ENCODE assay signal across 24 cellular contexts in genomic region chr7:77553123-77553522, GRCh38.
"Had no signal": no experiment of that assay in that cellular context is flagged by ENCODE, and none has a peak within 500 bp of the region (broad histone marks: within the 10 kb centered on the region; RNA-seq: fewer than 3 reads in every experiment).

No MANE protein-coding gene starts in this region.

- H3K4me1 ChIP-seq: prostate gland had no signal

- H3K27ac ChIP-seq: lower lobe of right lung, prostate gland, thoracic aorta, vagina had no signal

- H3K27ac Mint-ChIP-seq: activated CD4-positive, alpha-beta T cell treated with anti-CD3 and anti-CD28 coated beads, Interleukin-2, amount 10 ng/mL, durations not matched to agents 7 days and 5 days; activated CD8-positive, alpha-beta memory T cell treated with anti-CD3 and anti-CD28 coated beads, Interleukin-2, amount 10 ng/mL, durations not matched to agents 7 days and 5 days; activated CD8-positive, alpha-beta T cell treated with anti-CD3 and anti-CD28 coated beads for 36 hours; activated naive CD4-positive, alpha-beta T cell treated with anti-CD3 and anti-CD28 coated beads, Interleukin-2, amount 10 ng/mL, durations not matched to agents 7 days and 5 days; activated naive CD8-positive, alpha-beta T cell treated with anti-CD3 and anti-CD28 coated beads, Interleukin-2, amount 50 U/mL, for 24 hours; brain; naive thymus-derived CD4-positive, alpha-beta T cell had no signal

- ATAC-seq: activated CD4-positive, CD25-positive, alpha-beta regulatory T cell treated with anti-CD3 and anti-CD28 coated beads, Interleukin-2, amount 50 U/mL, for 24 hours; activated CD8-positive, alpha-beta memory T cell treated with anti-CD3 and anti-CD28 coated beads, Interleukin-2, amount 10 ng/mL, durations not matched to agents 7 days and 5 days; activated CD8-positive, alpha-beta T cell treated with anti-CD3 and anti-CD28 coated beads for 36 hours; activated naive CD8-positive, alpha-beta T cell treated with anti-CD3 and anti-CD28 coated beads, Interleukin-2, amount 50 U/mL, for 24 hours; left lobe of liver; lower lobe of right lung; naive thymus-derived CD4-positive, alpha-beta T cell had no signal

- H3K4me1 Mint-ChIP-seq: activated CD8-positive, alpha-beta memory T cell treated with anti-CD3 and anti-CD28 coated beads, Interleukin-2, amount 10 ng/mL, durations not matched to agents 7 days and 5 days; activated naive CD4-positive, alpha-beta T cell treated with anti-CD3 and anti-CD28 coated beads, Interleukin-2, amount 10 ng/mL, durations not matched to agents 7 days and 5 days had no signal

- H3K9me3 ChIP-seq: lower lobe of right lung, prostate gland, thoracic aorta, vagina had no signal

- DNase-seq: activated CD4-positive, alpha-beta T cell treated with anti-CD3 and anti-CD28 coated beads, Interleukin-2, amount 10 ng/mL, durations not matched to agents 7 days and 5 days; activated CD8-positive, alpha-beta memory T cell treated with anti-CD3 and anti-CD28 coated beads, Interleukin-2, amount 10 ng/mL, durations not matched to agents 7 days and 5 days; activated CD8-positive, alpha-beta T cell treated with anti-CD3 and anti-CD28 coated beads for 36 hours; activated effector memory CD4-positive, alpha-beta T cell treated with anti-CD3 and anti-CD28 coated beads, Interleukin-2, amount 50 U/mL, for 16 hours; activated naive CD4-positive, alpha-beta T cell treated with anti-CD3 and anti-CD28 coated beads, Interleukin-2, amount 10 ng/mL, durations not matched to agents 7 days and 5 days; activated naive CD8-positive, alpha-beta T cell treated with anti-CD3 and anti-CD28 coated beads, Interleukin-2, amount 50 U/mL, for 24 hours; activated T-cell treated with anti-CD3 and anti-CD28 coated beads for 4 hours; anterior cingulate cortex; effector CD8-positive, alpha-beta T cell; foreskin melanocyte; lower lobe of right lung; naive thymus-derived CD4-positive, alpha-beta T cell; spleen; stimulated activated CD4-positive, alpha-beta T cell treated with anti-CD3 and anti-CD28 coated beads, Interleukin-4, amount 100 ng/mL, for 1 hour; stimulated activated naive CD4-positive, alpha-beta T cell; T-helper 9 cell had no signal

- H3K9me3 Mint-ChIP-seq: activated CD4-positive, alpha-beta T cell treated with anti-CD3 and anti-CD28 coated beads, Interleukin-2, amount 10 ng/mL, durations not matched to agents 7 days and 5 days; activated naive CD8-positive, alpha-beta T cell treated with anti-CD3 and anti-CD28 coated beads, Interleukin-2, amount 50 U/mL, for 24 hours had no signal

- H3K4me3 ChIP-seq: lower lobe of right lung, prostate gland, spleen, thoracic aorta, vagina had no signal

- H3K4me3 Mint-ChIP-seq: activated CD4-positive, alpha-beta T cell treated with anti-CD3 and anti-CD28 coated beads, Interleukin-2, amount 10 ng/mL, durations not matched to agents 7 days and 5 days; activated CD8-positive, alpha-beta memory T cell treated with anti-CD3 and anti-CD28 coated beads, Interleukin-2, amount 10 ng/mL, durations not matched to agents 7 days and 5 days; activated CD8-positive, alpha-beta T cell treated with anti-CD3 and anti-CD28 coated beads for 36 hours; activated naive CD4-positive, alpha-beta T cell treated with anti-CD3 and anti-CD28 coated beads, Interleukin-2, amount 10 ng/mL, durations not matched to agents 7 days and 5 days; activated naive CD8-positive, alpha-beta T cell treated with anti-CD3 and anti-CD28 coated beads, Interleukin-2, amount 50 U/mL, for 24 hours; brain; dendritic cell treated with granulocyte-macrophage colony-stimulating factor and Interleukin-4, amounts not matched to agents 40 ng/mL and 50 ng/mL, for 4 days; naive thymus-derived CD4-positive, alpha-beta T cell; type B pancreatic cell had no signal

- H3K36me3 ChIP-seq: prostate gland, thoracic aorta, vagina had no signal

- H3K27me3 Mint-ChIP-seq: activated CD4-positive, alpha-beta T cell treated with anti-CD3 and anti-CD28 coated beads, Interleukin-2, amount 10 ng/mL, durations not matched to agents 7 days and 5 days; activated CD8-positive, alpha-beta memory T cell treated with anti-CD3 and anti-CD28 coated beads, Interleukin-2, amount 10 ng/mL, durations not matched to agents 7 days and 5 days; activated CD8-positive, alpha-beta T cell treated with anti-CD3 and anti-CD28 coated beads for 36 hours; activated naive CD4-positive, alpha-beta T cell treated with anti-CD3 and anti-CD28 coated beads, Interleukin-2, amount 10 ng/mL, durations not matched to agents 7 days and 5 days; activated naive CD8-positive, alpha-beta T cell treated with anti-CD3 and anti-CD28 coated beads, Interleukin-2, amount 50 U/mL, for 24 hours; brain; dendritic cell treated with granulocyte-macrophage colony-stimulating factor and Interleukin-4, amounts not matched to agents 40 ng/mL and 50 ng/mL, for 4 days; naive thymus-derived CD4-positive, alpha-beta T cell; type B pancreatic cell had no signal

- H3K27me3 ChIP-seq: spleen, vagina had no signal
